Comparison of ENCODE assay signal across 8 cellular contexts in the genomic region with DNA sequence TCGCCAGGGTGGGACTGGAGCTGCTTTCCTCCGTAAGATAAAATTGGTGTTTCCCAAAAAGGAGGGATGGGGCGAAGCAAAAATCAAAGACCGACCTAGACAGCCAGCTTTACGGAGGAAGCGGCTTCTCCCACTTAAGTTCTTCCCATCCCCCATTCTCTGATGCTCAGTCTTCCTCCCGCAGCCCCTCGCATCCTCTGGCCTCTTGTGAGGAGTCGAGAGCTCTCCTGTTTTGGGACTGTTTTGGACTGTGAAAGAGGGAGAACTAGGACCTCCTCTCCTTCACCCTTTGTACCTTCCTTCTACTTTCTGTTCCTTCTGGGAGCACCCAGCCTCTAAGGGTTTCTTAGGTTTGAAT. TPM values are rescaled to one million over a fixed set of nuclear protein-coding genes. Genes with fewer than 3 reads are reported as not detected.
DNase-seq lines count a peak whose midpoint lies in the region; ATAC-seq and TF ChIP-seq lines count a peak whose summit lies in the region.

No MANE protein-coding gene starts in this region.

- peak overlapping the region; percentile 83 for H3K4me3 ChIP-seq in SU-DHL-6 (ENCODE audit: insufficient read depth, low read length, poor library complexity, severe bottlenecking)
- H3K4me3 ChIP-seq in fibroblast of villous mesenchyme (ENCODE audit: low read depth, low read length) = peak overlapping the region; percentile 98
- H3K4me3 ChIP-seq in sigmoid colon = peak overlapping the region; percentile 63 to 94 (median 82)

- H3K27me3 ChIP-seq in SU-DHL-6 (ENCODE audit: low read length) = no peaks in the 10 kb centered on the region
- H3K27me3 ChIP-seq in sigmoid colon = no peaks in the 10 kb centered on the region

- H3K9ac ChIP-seq in SU-DHL-6 (ENCODE audit: low read length) = peak overlapping the region; percentile 62

- WGBS in sigmoid colon, 2 donors = 0% methylated on average over 9 of the region's 9 CpGs

- TF ChIP-seq CTCF in SU-DHL-6 (IDR thresholded peaks at IDR 0.05; ENCODE audit: insufficient read depth, low read length, poor library complexity, severe bottlenecking) = no peak
- no peak for TF ChIP-seq CTCF in fibroblast of villous mesenchyme (IDR thresholded peaks at IDR 0.05; ENCODE audit: insufficient read depth, low read depth, low read length)
- no peak for TF ChIP-seq CTCF in sigmoid colon (IDR thresholded peaks at IDR 0.05)
- TF ChIP-seq CTCF in GM10266 (IDR thresholded peaks at IDR 0.05; ENCODE audit: control insufficient read depth, insufficient read depth, low read depth, missing control alignments) = no peak

- intact Hi-C loops in sigmoid colon (cut with DNase I) = loop anchor here (1.0 kb wide), 1 partner anchor 70 kb away; no protein-coding TSS in a partner anchor

- peaks cover 0 to 71% (median 47%) of the 10 kb centered on the region in 4 donors for H3K4me1 ChIP-seq in sigmoid colon

- H3K27ac ChIP-seq in SU-DHL-6 (ENCODE audit: low read depth, low read length) (no peak overlapping the region), sigmoid colon (peak overlapping the region; percentile 85 to 91 (median 88))

- H3K9me2 ChIP-seq in SU-DHL-6 (replicated peaks; ENCODE audit: insufficient read depth, low read length) = no peaks in the 10 kb centered on the region

- no peaks in the 10 kb centered on the region for H4K20me1 ChIP-seq in SU-DHL-6 (ENCODE audit: low read depth, low read length)

- H3K9me3 ChIP-seq in SU-DHL-6 (ENCODE audit: insufficient read depth, low read length) = no peaks in the 10 kb centered on the region
- H3K9me3 ChIP-seq in sigmoid colon = no peaks in the 10 kb centered on the region

- no peak for TF ChIP-seq EP300 in sigmoid colon (IDR thresholded peaks at IDR 0.05)

- peaks cover 25% of the 10 kb centered on the region for H3K4me1 Mint-ChIP-seq in T-helper 2 cell treated with Interferon-gamma antibody and Interleukin-4, amounts not matched to agents 5 μg/mL and 100 μg/mL, for 36 hours (ENCODE audit: low read depth)

- peak overlapping the region; percentile 78 for H3K4me2 ChIP-seq in SU-DHL-6 (ENCODE audit: low read depth, low read length, poor library complexity, severe bottlenecking)

- H3K4me3 Mint-ChIP-seq in T-helper 2 cell treated with Interferon-gamma antibody and Interleukin-4, amounts not matched to agents 5 μg/mL and 100 μg/mL, for 36 hours = peak overlapping the region; percentile 87

- no peak for DNase-seq in T-helper 2 cell treated with Interferon-gamma antibody and Interleukin-4, amounts not matched to agents 5 μg/mL and 100 μg/mL, for 36 hours (ENCODE audit: low spot score)
- DNase-seq in T-helper 2 cell = no peak
- DNase-seq in fibroblast of villous mesenchyme (ENCODE audit: low read depth) = peak; percentile 34
- DNase-seq in sigmoid colon = no peak
- DNase-seq in SIG-M5 treated with dmso at 0.1 percent for 504 hours (lab: John Stamatoyannopoulos, UW; ENCODE audit: unreplicated experiment) = no peak
- DNase-seq in GM10266 (ENCODE audit: extremely low spot score) = no peak

- peaks cover 15% of the 10 kb centered on the region for H3K27me3 Mint-ChIP-seq in T-helper 2 cell treated with Interferon-gamma antibody and Interleukin-4, amounts not matched to agents 5 μg/mL and 100 μg/mL, for 36 hours (ENCODE audit: low read depth)

- no peaks in the 10 kb centered on the region for H3K36me3 Mint-ChIP-seq in T-helper 2 cell treated with Interferon-gamma antibody and Interleukin-4, amounts not matched to agents 5 μg/mL and 100 μg/mL, for 36 hours (ENCODE audit: low read depth)

- no peak for ATAC-seq in HG03439 (IDR thresholded peaks at IDR 0.05; ENCODE audit: unreplicated experiment)

- H3F3A ChIP-seq in SU-DHL-6 (ENCODE audit: insufficient read depth) = peaks cover 11% of the 10 kb centered on the region; the same call in 1 of the 2 replicates

- no peaks in the 10 kb centered on the region for H3K9me3 Mint-ChIP-seq in T-helper 2 cell treated with Interferon-gamma antibody and Interleukin-4, amounts not matched to agents 5 μg/mL and 100 μg/mL, for 36 hours

- H2AFZ ChIP-seq in SU-DHL-6 (ENCODE audit: low read depth, low read length, severe bottlenecking) = peak overlapping the region; percentile 100

- H3K36me3 ChIP-seq in SU-DHL-6 (ENCODE audit: low read length) (no peaks in the 10 kb centered on the region), sigmoid colon (no peaks in the 10 kb centered on the region)

- H3K27ac Mint-ChIP-seq in T-helper 2 cell treated with Interferon-gamma antibody and Interleukin-4, amounts not matched to agents 5 μg/mL and 100 μg/mL, for 36 hours = no peak overlapping the region

- TF ChIP-seq POLR2A in sigmoid colon (IDR thresholded peaks at IDR 0.05) = no peak

- H3K79me2 ChIP-seq in SU-DHL-6 (ENCODE audit: insufficient read depth, low read length) = no peaks in the 10 kb centered on the region

RNA-seq across cellular contexts. Expression of gene CTTNBP2NL, which starts 0.6 kb away (rescaled TPM):
- total RNA-seq in fibroblast of villous mesenchyme (20.9 and 30.2 TPM in 2 replicates), sigmoid colon (10 to 100 TPM; 15.1 to 25.5 (median 17.0) TPM)
- 10 to 100 TPM; 11.4 to 17.3 (median 13.4) TPM for polyA plus RNA-seq in sigmoid colon
